ENCODE assay signal across 26 cellular contexts in the genomic region with DNA sequence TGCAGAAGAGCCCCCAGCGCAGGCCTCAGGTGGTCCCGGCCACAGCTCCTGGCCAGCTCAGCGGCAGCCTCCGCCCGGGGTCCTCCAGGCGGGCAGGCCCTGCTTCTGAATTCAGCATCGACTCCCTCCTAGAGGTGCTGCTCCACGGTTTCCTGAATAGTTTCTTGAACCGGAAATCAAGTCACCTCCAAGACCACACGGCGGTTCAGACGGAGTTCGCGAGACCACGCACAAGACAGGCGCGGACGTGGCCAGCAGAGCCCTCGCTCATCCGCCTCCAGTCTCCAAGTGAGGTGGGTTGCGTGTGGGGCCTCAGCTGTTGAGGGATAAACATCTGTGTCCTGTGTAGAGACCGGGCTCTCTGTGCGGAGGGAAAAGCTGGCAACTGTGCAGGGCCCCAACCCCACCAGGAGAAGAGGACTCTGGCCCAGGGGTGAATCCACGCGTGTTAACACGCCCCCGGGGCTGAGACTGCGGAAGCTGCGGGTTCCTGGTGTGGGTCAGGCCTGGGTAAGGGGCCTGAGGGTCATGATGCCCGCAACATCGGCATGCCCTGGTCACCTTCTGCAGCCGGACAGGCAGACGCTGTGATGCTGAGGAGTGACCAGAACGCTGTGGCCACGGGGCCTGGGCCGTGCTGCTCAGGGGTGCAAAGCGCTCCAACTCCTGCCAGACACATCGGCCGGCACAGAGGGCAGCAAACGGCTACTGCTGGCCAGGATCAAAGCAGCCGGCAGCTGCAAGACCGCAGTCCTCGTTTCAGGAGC. TPM values are rescaled to one million over a fixed set of nuclear protein-coding genes. Genes with fewer than 3 reads are reported as not detected.
DNase-seq lines count a peak whose midpoint lies in the region; TF ChIP-seq lines count a peak whose summit lies in the region.
"Had no signal": no experiment of that assay in that cellular context is flagged by ENCODE, and none has a peak within 500 bp of the region (broad histone marks: within the 10 kb centered on the region; RNA-seq: fewer than 3 reads in every experiment).

No MANE protein-coding gene starts in this region.

- no peak overlapping the region for H3K18ac ChIP-seq in mesenchymal stem cell (ENCODE audit: low read depth in 1 of 2, low read length in 2 of 2)

- H3K4me1 Mint-ChIP-seq in activated naive CD8-positive, alpha-beta T cell treated with anti-CD3 and anti-CD28 coated beads for 36 hours, result peaks cover 21% of the 10 kb centered on the region
- H3K4me1 Mint-ChIP-seq in activated T-helper 2 cell treated with anti-CD3 and anti-CD28 coated beads, Interferon-gamma antibody, Interleukin-2, Interleukin-4, amounts not matched to agents 10 μg/mL and 5 μg/mL and 100 μg/mL, durations not matched to agents 14 hours and 24 hours and 36 hours (ENCODE audit: low read depth), result peaks cover 14% of the 10 kb centered on the region
- H3K4me1 Mint-ChIP-seq: stimulated activated naive B cell treated with anti-CD40 and anti-IgM and Interleukin-4, amounts not matched to agents 10 μg/mL and 1 μg/mL and 100 μg/mL, for 72 hours had no signal

- H2BK15ac ChIP-seq in mesenchymal stem cell (ENCODE audit: low read depth, poor library complexity, severe bottlenecking), result no peak overlapping the region

- 94% methylated on average over 43 of the region's 43 CpGs for WGBS in mesenchymal stem cell

- no peak overlapping the region for H3K23ac ChIP-seq in mesenchymal stem cell (ENCODE audit: low read length in 2 of 2)

- no peaks in the 10 kb centered on the region for H3K9me3 Mint-ChIP-seq in activated naive CD8-positive, alpha-beta T cell treated with anti-CD3 and anti-CD28 coated beads for 36 hours
- no peaks in the 10 kb centered on the region for H3K9me3 Mint-ChIP-seq in activated T-helper 2 cell treated with anti-CD3 and anti-CD28 coated beads, Interferon-gamma antibody, Interleukin-2, Interleukin-4, amounts not matched to agents 10 μg/mL and 5 μg/mL and 100 μg/mL, durations not matched to agents 14 hours and 24 hours and 36 hours
- H3K9me3 Mint-ChIP-seq: IgD-negative memory B cell; nephron; stimulated activated naive B cell treated with anti-CD40 and anti-IgM and Interleukin-4, amounts not matched to agents 10 μg/mL and 1 μg/mL and 100 μg/mL, for 72 hours had no signal

- peaks cover 4% of the 10 kb centered on the region for H3K36me3 Mint-ChIP-seq in activated naive CD8-positive, alpha-beta T cell treated with anti-CD3 and anti-CD28 coated beads for 36 hours
- H3K36me3 Mint-ChIP-seq in activated T-helper 2 cell treated with anti-CD3 and anti-CD28 coated beads, Interferon-gamma antibody, Interleukin-2, Interleukin-4, amounts not matched to agents 10 μg/mL and 5 μg/mL and 100 μg/mL, durations not matched to agents 14 hours and 24 hours and 36 hours (ENCODE audit: low read depth), result peaks cover 9% of the 10 kb centered on the region
- H3K36me3 Mint-ChIP-seq: IgD-negative memory B cell had no signal

- no peak overlapping the region for H3K4me2 ChIP-seq in mesenchymal stem cell (ENCODE audit: low read length, poor library complexity, severe bottlenecking)
- H3K4me2 ChIP-seq: A549, GM23338 had no signal

- H3K36me3 ChIP-seq in H7 (replicated peaks; ENCODE audit: control insufficient read depth, insufficient read depth, low read length) (no peaks in the 10 kb centered on the region), mesenchymal stem cell (ENCODE audit: control insufficient read depth in 1 of 2, insufficient read depth in 2 of 2, low read depth in 1 of 2, low read length in 2 of 2) (peaks cover 0 to 26% of the 10 kb centered on the region in 2 experiments), WERI-Rb-1 (peaks cover 3% of the 10 kb centered on the region; the same call in 1 of the 2 replicates)
- H3K36me3 ChIP-seq: BE2C, ovary, vagina had no signal

- H3K27me3 Mint-ChIP-seq in activated naive CD8-positive, alpha-beta T cell treated with anti-CD3 and anti-CD28 coated beads for 36 hours, result peaks cover 4% of the 10 kb centered on the region
- no peaks in the 10 kb centered on the region for H3K27me3 Mint-ChIP-seq in activated T-helper 2 cell treated with anti-CD3 and anti-CD28 coated beads, Interferon-gamma antibody, Interleukin-2, Interleukin-4, amounts not matched to agents 10 μg/mL and 5 μg/mL and 100 μg/mL, durations not matched to agents 14 hours and 24 hours and 36 hours (ENCODE audit: low read depth)
- H3K27me3 Mint-ChIP-seq: IgD-negative memory B cell; stimulated activated naive B cell treated with anti-CD40 and anti-IgM and Interleukin-4, amounts not matched to agents 10 μg/mL and 1 μg/mL and 100 μg/mL, for 72 hours had no signal

- no peak for TF ChIP-seq CTCF in WERI-Rb-1 (IDR thresholded peaks at IDR 0.05; ENCODE audit: low read depth, low read length)

- no peak overlapping the region for H3K14ac ChIP-seq in mesenchymal stem cell (ENCODE audit: low read length in 2 of 2)

- no peak overlapping the region for H2AFZ ChIP-seq in mesenchymal stem cell (ENCODE audit: low read depth, low read length)
- H2AFZ ChIP-seq: GM23338 had no signal

- H3K4ac ChIP-seq in mesenchymal stem cell (ENCODE audit: low read depth in 1 of 2, low read length in 2 of 2), result no peak overlapping the region

- H4K91ac ChIP-seq in mesenchymal stem cell (ENCODE audit: low read length), result peak overlapping the region; percentile 21

- peak; percentile 5 to 8 for DNase-seq in activated CD4-positive, alpha-beta T cell treated with anti-CD3 and anti-CD28 coated beads, Interleukin-2, amount 50 U/mL, for 48 hours
- DNase-seq in activated CD4-positive, alpha-beta T cell treated with anti-CD3 and anti-CD28 coated beads, Interleukin-2, amount 50 U/mL, for 4 hours, result no peak
- DNase-seq in H7 (peak; percentile 46), mesenchymal stem cell (no peak), NCI-H2171 treated with DMSO at 0.1 percent for 48 hours (lab: John Stamatoyannopoulos, UW) (no peak), WERI-Rb-1 (no peak)
- peak; percentile 35 for DNase-seq in activated naive CD8-positive, alpha-beta T cell treated with anti-CD3 and anti-CD28 coated beads for 36 hours
- DNase-seq in activated T-helper 2 cell treated with anti-CD3 and anti-CD28 coated beads, Interferon-gamma antibody, Interleukin-2, Interleukin-4, amounts not matched to agents 10 μg/mL and 5 μg/mL and 100 μg/mL, durations not matched to agents 14 hours and 24 hours and 36 hours (ENCODE audit: low spot score), result no peak
- DNase-seq: BE2C; GDM1; hippocampal formation; left ventricle myocardium superior; midbrain; NCI-H1105 treated with DMSO at 0.1 percent for 48 hours; NCI-H2029 treated with DMSO at 0.1 percent for 48 hours; NCI-H82; retina; stimulated activated CD4-positive, alpha-beta T cell treated with anti-CD3 and anti-CD28 coated beads, Interleukin-4, amount 100 ng/mL, for 1 hour; stimulated activated naive B cell treated with anti-CD40 and anti-IgM and Interleukin-4, amounts not matched to agents 10 μg/mL and 1 μg/mL and 100 μg/mL, for 72 hours; testis had no signal

- peak overlapping the region; percentile 29 for H4K8ac ChIP-seq in mesenchymal stem cell (ENCODE audit: low read length)

- no peak overlapping the region for H3K27ac Mint-ChIP-seq in activated naive CD8-positive, alpha-beta T cell treated with anti-CD3 and anti-CD28 coated beads for 36 hours
- no peak overlapping the region for H3K27ac Mint-ChIP-seq in activated T-helper 2 cell treated with anti-CD3 and anti-CD28 coated beads, Interferon-gamma antibody, Interleukin-2, Interleukin-4, amounts not matched to agents 10 μg/mL and 5 μg/mL and 100 μg/mL, durations not matched to agents 14 hours and 24 hours and 36 hours
- H3K27ac Mint-ChIP-seq: GM23338; IgD-negative memory B cell; nephron; stimulated activated naive B cell treated with anti-CD40 and anti-IgM and Interleukin-4, amounts not matched to agents 10 μg/mL and 1 μg/mL and 100 μg/mL, for 72 hours had no signal

- no peak overlapping the region for H2BK120ac ChIP-seq in mesenchymal stem cell (ENCODE audit: low read depth, low read length)

- H3K9ac ChIP-seq in mesenchymal stem cell (ENCODE audit: low read length), result no peak overlapping the region

- intact Hi-C loops in activated T-helper 2 cell treated with anti-CD3 and anti-CD28 coated beads, Interferon-gamma antibody, Interleukin-2, Interleukin-4, amounts not matched to agents 10 μg/mL and 5 μg/mL and 100 μg/mL, durations not matched to agents 14 hours and 24 hours and 36 hours (cut with micrococcal nuclease), result no loop called here

- no peaks in the 10 kb centered on the region for H3K4me1 ChIP-seq in mesenchymal stem cell (ENCODE audit: control insufficient read depth, insufficient read depth, low read depth, low read length)
- H3K4me1 ChIP-seq: A549, BE2C, testis, vagina had no signal

- no peak overlapping the region for H3K27ac ChIP-seq in mesenchymal stem cell (ENCODE audit: low read length, poor library complexity, severe bottlenecking)
- H3K27ac ChIP-seq in WERI-Rb-1, result no peak overlapping the region
- H3K27ac ChIP-seq: A549, ovary, testis, vagina had no signal

- H3K4me3 Mint-ChIP-seq in activated naive CD8-positive, alpha-beta T cell treated with anti-CD3 and anti-CD28 coated beads for 36 hours, result no peak overlapping the region
- no peak overlapping the region for H3K4me3 Mint-ChIP-seq in activated T-helper 2 cell treated with anti-CD3 and anti-CD28 coated beads, Interferon-gamma antibody, Interleukin-2, Interleukin-4, amounts not matched to agents 10 μg/mL and 5 μg/mL and 100 μg/mL, durations not matched to agents 14 hours and 24 hours and 36 hours (ENCODE audit: low read depth)
- H3K4me3 Mint-ChIP-seq: GM23338; IgD-negative memory B cell; nephron; stimulated activated naive B cell treated with anti-CD40 and anti-IgM and Interleukin-4, amounts not matched to agents 10 μg/mL and 1 μg/mL and 100 μg/mL, for 72 hours had no signal

- no peaks in the 10 kb centered on the region for H3K9me3 ChIP-seq in mesenchymal stem cell (ENCODE audit: control insufficient read depth, low read length)
- H3K9me3 ChIP-seq in WERI-Rb-1 (ENCODE audit: severe bottlenecking), result no peaks in the 10 kb centered on the region
- H3K9me3 ChIP-seq: A549, BE2C, ovary, testis, vagina had no signal

- H3K27me3 ChIP-seq in H7 (ENCODE audit: control insufficient read depth, insufficient read depth, low read length), result no peaks in the 10 kb centered on the region
- no peaks in the 10 kb centered on the region for H3K27me3 ChIP-seq in mesenchymal stem cell (ENCODE audit: control insufficient read depth in 1 of 2, insufficient read depth in 1 of 2, low read length in 2 of 2)
- H3K27me3 ChIP-seq in WERI-Rb-1 (ENCODE audit: insufficient read depth, low read depth, severe bottlenecking), result no peaks in the 10 kb centered on the region
- H3K27me3 ChIP-seq: BE2C, ovary, testis, vagina had no signal

- no peak overlapping the region for H3K4me3 ChIP-seq in H7 (ENCODE audit: insufficient read depth, low read depth, low read length)
- H3K4me3 ChIP-seq in mesenchymal stem cell (ENCODE audit: insufficient read depth in 1 of 2, low read depth in 1 of 2, low read length in 2 of 2), result no peak overlapping the region
- H3K4me3 ChIP-seq in WERI-Rb-1 (ENCODE audit: low read depth, low read length), result no peak overlapping the region
- H3K4me3 ChIP-seq: A549, GM23338, ovary, testis, vagina had no signal

- H2BK12ac ChIP-seq in mesenchymal stem cell (ENCODE audit: low read length in 2 of 2), result no peak overlapping the region

- no peak overlapping the region for H2AK5ac ChIP-seq in mesenchymal stem cell (ENCODE audit: low read length, severe bottlenecking)

- peaks cover 7% of the 10 kb centered on the region for H3K79me1 ChIP-seq in mesenchymal stem cell (replicated peaks; ENCODE audit: low read length, poor library complexity, severe bottlenecking)

- H2BK5ac ChIP-seq in mesenchymal stem cell (ENCODE audit: low read depth, low read length, poor library complexity, severe bottlenecking), result no peak overlapping the region

RNA-seq across cellular contexts. Expression of a gene that starts 55.0 kb away (rescaled TPM):
- 26.6 and 32.0 TPM in 2 replicates for total RNA-seq in H7 (2014; rRNA removed; shearing (Covaris generic))
- total RNA-seq in activated naive CD8-positive, alpha-beta T cell treated with anti-CD3 and anti-CD28 coated beads for 36 hours, result 1 to 10 TPM; 4.7 to 5.9 TPM
- polyA plus RNA-seq in mesenchymal stem cell (2013, experiment 1 of 2), result 15.1 TPM
- 14.1 TPM for polyA plus RNA-seq in mesenchymal stem cell (2013, experiment 2 of 2)
- total RNA-seq in activated T-helper 2 cell treated with anti-CD3 and anti-CD28 coated beads, Interferon-gamma antibody, Interleukin-2, Interleukin-4, amounts not matched to agents 10 μg/mL and 5 μg/mL and 100 μg/mL, durations not matched to agents 14 hours and 24 hours and 36 hours, result 71.0 and 74.7 TPM in 2 replicates

Comparison
In these comparisons a context has a peak if more than half of its experiments do, and no peak if none do; other contexts are left out.
1. DNase-seq: peak in activated CD4-positive, alpha-beta T cell treated with anti-CD3 and anti-CD28 coated beads, Interleukin-2, amount 50 U/mL, for 48 hours (2 of 2), H7 (single experiment) and activated naive CD8-positive, alpha-beta T cell treated with anti-CD3 and anti-CD28 coated beads for 36 hours (single experiment); none in activated CD4-positive, alpha-beta T cell treated with anti-CD3 and anti-CD28 coated beads, Interleukin-2, amount 50 U/mL, for 4 hours (0 of 2), mesenchymal stem cell (single experiment), activated T-helper 2 cell treated with anti-CD3 and anti-CD28 coated beads, Interferon-gamma antibody, Interleukin-2, Interleukin-4, amounts not matched to agents 10 μg/mL and 5 μg/mL and 100 μg/mL, durations not matched to agents 14 hours and 24 hours and 36 hours (single experiment), NCI-H2171 treated with DMSO at 0.1 percent for 48 hours (single experiment) and WERI-Rb-1 (single experiment).